2 cellular contexts compared by ENCODE assay signal in genomic region chr6:52546678-52547077, GRCh38.
TF ChIP-seq lines count a peak whose summit lies in the region.

No MANE protein-coding gene starts in this region.

TF ChIP-seq in A549, 52 proteins besides CTCF, POLR2A, EP300 and RAD21 (continued from another document):
- TF ChIP-seq BCL3 (IDR thresholded peaks at IDR 0.05) (no peak), MAX (IDR thresholded peaks at IDR 0.05) (no peak), BHLHE40 (IDR thresholded peaks at IDR 0.05; ENCODE audit: low read depth, low read length) (no peak), ZNF302 (CRISPR knock-in tag; IDR thresholded peaks at IDR 0.05) (no peak), HMGXB4 (CRISPR knock-in tag; IDR thresholded peaks at IDR 0.05; ENCODE audit: borderline replicate concordance) (no peak), ATOH8 (CRISPR knock-in tag; IDR thresholded peaks at IDR 0.05; ENCODE audit: low read depth) (no peak)

TF ChIP-seq in IMR-90, 13 proteins besides CTCF, POLR2A, EP300 and RAD21 (continued from another document):
- no peak for TF ChIP-seq ELK1 (IDR thresholded peaks at IDR 0.05; ENCODE audit: borderline replicate concordance, low read depth, low read length)
- TF ChIP-seq CHD1 (IDR thresholded peaks at IDR 0.05; ENCODE audit: low read depth, low read length), result no peak
- no peak for TF ChIP-seq RFX5 (IDR thresholded peaks at IDR 0.05; ENCODE audit: low read depth, low read length)
- TF ChIP-seq USF2 (IDR thresholded peaks at IDR 0.05; ENCODE audit: low read depth, low read length), result no peak
